2 cellular contexts compared by ENCODE assay signal in genomic region chr5:58715997-58716656, GRCh38.
A peak's percentile ranks its signal among the peaks of the same experiment; 100 is the strongest.
TF ChIP-seq lines count a peak whose summit lies in the region.

No MANE protein-coding gene starts in this region.

TF ChIP-seq in A549, 52 proteins besides CTCF, POLR2A, EP300 and RAD21 (continued from another document):
- TF ChIP-seq PBX3 (IDR thresholded peaks at IDR 0.05) (no peak), FOXS1 (CRISPR knock-in tag; IDR thresholded peaks at IDR 0.05) (no peak), RARB (CRISPR knock-in tag; IDR thresholded peaks at IDR 0.05) (no peak), ZSCAN20 (CRISPR knock-in tag; IDR thresholded peaks at IDR 0.05) (no peak), JUN (IDR thresholded peaks at IDR 0.05) (no peak), HOXB13 (CRISPR knock-in tag; IDR thresholded peaks at IDR 0.05; ENCODE audit: low read depth) (no peak), ZC3H11A (IDR thresholded peaks at IDR 0.05) (no peak), TP53 (CRISPR knock-in tag; IDR thresholded peaks at IDR 0.05) (no peak), RNF2 (IDR thresholded peaks at IDR 0.05; ENCODE audit: borderline replicate concordance, low read depth) (no peak), HOXA7 (CRISPR knock-in tag; IDR thresholded peaks at IDR 0.05) (no peak), HES2 (IDR thresholded peaks at IDR 0.05) (no peak), BHLHE40 (IDR thresholded peaks at IDR 0.05; ENCODE audit: low read depth, low read length) (no peak), EHMT2 (IDR thresholded peaks at IDR 0.05; ENCODE audit: low read depth) (no peak), CBX8 (IDR thresholded peaks at IDR 0.05) (no peak), GATA3 (IDR thresholded peaks at IDR 0.05; ENCODE audit: borderline replicate concordance) (no peak)

TF ChIP-seq in liver, 16 proteins besides CTCF, POLR2A, EP300 and RAD21 (continued from another document):
- no peak for TF ChIP-seq REST (IDR thresholded peaks at IDR 0.05)
- no peak for TF ChIP-seq FOXA2 (IDR thresholded peaks at IDR 0.05)
- TF ChIP-seq SP1 (IDR thresholded peaks at IDR 0.05) = peak; percentile 42
- TF ChIP-seq JUND (IDR thresholded peaks at IDR 0.05) = no peak
- no peak for TF ChIP-seq TAF1 (conservative IDR thresholded peaks at IDR 0.05)
- peak; percentile 41 to 48 for TF ChIP-seq RXRA (IDR thresholded peaks at IDR 0.05)
- no peak for TF ChIP-seq YY1 (IDR thresholded peaks at IDR 0.05)
